ENCODE assay signal across 8 cellular contexts in the genomic region with DNA sequence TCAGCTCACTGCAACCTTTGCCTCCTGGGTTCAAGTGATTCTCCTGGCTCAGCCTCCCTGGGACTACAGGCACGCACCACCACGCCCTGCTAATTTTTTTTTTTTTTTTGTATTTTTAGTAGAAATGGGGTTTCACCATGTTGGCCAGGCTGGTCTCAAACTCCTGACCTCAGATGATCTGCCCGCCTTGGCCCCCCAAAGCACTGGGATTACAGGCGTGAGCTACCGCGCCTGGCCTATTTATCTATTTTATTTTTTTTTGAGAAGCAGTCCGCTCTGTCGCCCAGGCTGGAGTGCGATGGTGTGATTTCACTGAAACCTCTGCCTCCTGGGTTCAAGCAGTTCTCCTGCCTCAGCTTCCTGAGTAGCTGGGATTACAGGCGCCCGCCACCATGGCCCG. TPM values are rescaled to one million over a fixed set of nuclear protein-coding genes. Genes with fewer than 3 reads are reported as not detected.
DNase-seq lines count a peak whose midpoint lies in the region; ATAC-seq and TF ChIP-seq lines count a peak whose summit lies in the region.
"Not testable (repeated sequence)": the region's sequence is repeated elsewhere in the genome, so short reads cannot be mapped to it uniquely, and the experiment has no call there.

No MANE protein-coding gene starts in this region.

- H3K27me3 Mint-ChIP-seq in GM23338 (ENCODE audit: insufficient read depth, low read depth, poor library complexity); activated T-cell treated with anti-CD3 and anti-CD28 coated beads, Interleukin-2, amount 50 U/mL, for 72 hours (ENCODE audit: low read depth); natural killer cell treated with Interleukin-12 subunit alpha and Interleukin-12 subunit beta and Interleukin-15 and Interleukin-18, amount 100 ng/mL, for 72 hours; stimulated activated naive B cell treated with anti-CD40 and anti-IgM and Interleukin-4, amounts not matched to agents 10 μg/mL and 1 μg/mL and 100 μg/mL, for 72 hours: not testable (repeated sequence)

- not testable (repeated sequence) for H3K4me3 Mint-ChIP-seq in GM23338
- H3K4me3 Mint-ChIP-seq in activated T-cell treated with anti-CD3 and anti-CD28 coated beads, Interleukin-2, amount 50 U/mL, for 72 hours: peak overlapping the region; percentile 91 to 94
- H3K4me3 Mint-ChIP-seq in natural killer cell treated with Interleukin-12 subunit alpha and Interleukin-12 subunit beta and Interleukin-15 and Interleukin-18, amount 100 ng/mL, for 72 hours: peak overlapping the region; percentile 82
- peak overlapping the region; percentile 64 to 97 for H3K4me3 Mint-ChIP-seq in stimulated activated naive B cell treated with anti-CD40 and anti-IgM and Interleukin-4, amounts not matched to agents 10 μg/mL and 1 μg/mL and 100 μg/mL, for 72 hours

- H3K27me3 ChIP-seq in GM23338 (ENCODE audit: insufficient read depth); RWPE2 (ENCODE audit: insufficient read depth, poor library complexity, severe bottlenecking); hepatocyte: not testable (repeated sequence)

- H3K9me3 ChIP-seq in RWPE2 (ENCODE audit: severe bottlenecking); hepatocyte (ENCODE audit: low read depth): not testable (repeated sequence)

- peaks cover 74% of the 10 kb centered on the region for H3K79me2 ChIP-seq in GM23338 (replicated peaks; ENCODE audit: insufficient read depth)
- H3K79me2 ChIP-seq in hepatocyte: peaks cover 70% of the 10 kb centered on the region

- peak overlapping the region; percentile 73 for H3K4me2 ChIP-seq in GM23338
- peak overlapping the region; percentile 58 for H3K4me2 ChIP-seq in hepatocyte

- not testable (repeated sequence) for H3K4me3 ChIP-seq in GM23338; RWPE2 (ENCODE audit: severe bottlenecking); hepatocyte

- not testable (repeated sequence) for ATAC-seq in GM23338; RWPE2 (ENCODE audit: low read depth); activated T-cell treated with anti-CD3 and anti-CD28 coated beads, Interleukin-2, amount 50 U/mL, for 72 hours (replicated peaks in 1 of 2); natural killer cell treated with Interleukin-12 subunit alpha and Interleukin-12 subunit beta and Interleukin-15 and Interleukin-18, amount 100 ng/mL, for 72 hours; stimulated activated naive B cell treated with anti-CD40 and anti-IgM and Interleukin-4, amounts not matched to agents 10 μg/mL and 1 μg/mL and 100 μg/mL, for 72 hours (replicated peaks)

- not testable (repeated sequence) for H3K9me3 Mint-ChIP-seq in GM23338; activated T-cell treated with anti-CD3 and anti-CD28 coated beads, Interleukin-2, amount 50 U/mL, for 72 hours; natural killer cell treated with Interleukin-12 subunit alpha and Interleukin-12 subunit beta and Interleukin-15 and Interleukin-18, amount 100 ng/mL, for 72 hours; stimulated activated naive B cell treated with anti-CD40 and anti-IgM and Interleukin-4, amounts not matched to agents 10 μg/mL and 1 μg/mL and 100 μg/mL, for 72 hours

- H2AFZ ChIP-seq in GM23338, hepatocyte: not testable (repeated sequence)

- not testable (repeated sequence) for H3K36me3 ChIP-seq in GM23338 (ENCODE audit: insufficient read depth); RWPE2 (ENCODE audit: low read depth); hepatocyte (replicated peaks; ENCODE audit: insufficient read depth, low read depth)

- H3K36me3 Mint-ChIP-seq in GM23338 (ENCODE audit: low read depth); activated T-cell treated with anti-CD3 and anti-CD28 coated beads, Interleukin-2, amount 50 U/mL, for 72 hours (ENCODE audit: insufficient read depth in 2 of 2); natural killer cell treated with Interleukin-12 subunit alpha and Interleukin-12 subunit beta and Interleukin-15 and Interleukin-18, amount 100 ng/mL, for 72 hours: not testable (repeated sequence)
- peaks cover 15 to 20% of the 10 kb centered on the region in 2 donors for H3K36me3 Mint-ChIP-seq in stimulated activated naive B cell treated with anti-CD40 and anti-IgM and Interleukin-4, amounts not matched to agents 10 μg/mL and 1 μg/mL and 100 μg/mL, for 72 hours

- H3K27ac ChIP-seq in 22Rv1 (peak overlapping the region; percentile 98), GM23338 (ENCODE audit: low read depth) (peak overlapping the region; percentile 74), RWPE2 (ENCODE audit: poor library complexity, severe bottlenecking) (peak overlapping the region; percentile 49), cingulate gyrus (ENCODE audit: low read depth, low read length) (peak overlapping the region; percentile 90), hepatocyte (peak overlapping the region; percentile 88)

- H3K4me1 ChIP-seq in GM23338 (ENCODE audit: insufficient read depth): peaks cover 25% of the 10 kb centered on the region
- H3K4me1 ChIP-seq in RWPE2 (ENCODE audit: insufficient read depth, poor library complexity, severe bottlenecking): peaks cover 26% of the 10 kb centered on the region
- peaks cover 39% of the 10 kb centered on the region for H3K4me1 ChIP-seq in hepatocyte (ENCODE audit: insufficient read depth)

- peak overlapping the region; percentile 85; the same call in 1 of the 2 replicates for H3K27ac Mint-ChIP-seq in GM23338
- peak overlapping the region; percentile 97 for H3K27ac Mint-ChIP-seq in activated T-cell treated with anti-CD3 and anti-CD28 coated beads, Interleukin-2, amount 50 U/mL, for 72 hours
- H3K27ac Mint-ChIP-seq in natural killer cell treated with Interleukin-12 subunit alpha and Interleukin-12 subunit beta and Interleukin-15 and Interleukin-18, amount 100 ng/mL, for 72 hours: peak overlapping the region; percentile 85 to 86
- peak overlapping the region; percentile 85 for H3K27ac Mint-ChIP-seq in stimulated activated naive B cell treated with anti-CD40 and anti-IgM and Interleukin-4, amounts not matched to agents 10 μg/mL and 1 μg/mL and 100 μg/mL, for 72 hours

- H3K4me1 Mint-ChIP-seq in GM23338: peaks cover 33% of the 10 kb centered on the region
- peaks cover 49% of the 10 kb centered on the region for H3K4me1 Mint-ChIP-seq in activated T-cell treated with anti-CD3 and anti-CD28 coated beads, Interleukin-2, amount 50 U/mL, for 72 hours (ENCODE audit: low read depth)
- peaks cover 30 to 34% of the 10 kb centered on the region in 2 donors for H3K4me1 Mint-ChIP-seq in natural killer cell treated with Interleukin-12 subunit alpha and Interleukin-12 subunit beta and Interleukin-15 and Interleukin-18, amount 100 ng/mL, for 72 hours (ENCODE audit: low read depth in 2 of 2)
- H3K4me1 Mint-ChIP-seq in stimulated activated naive B cell treated with anti-CD40 and anti-IgM and Interleukin-4, amounts not matched to agents 10 μg/mL and 1 μg/mL and 100 μg/mL, for 72 hours: peaks cover 27 to 58% of the 10 kb centered on the region in 2 donors

- H4K20me1 ChIP-seq in GM23338 (replicated peaks; ENCODE audit: insufficient read depth); hepatocyte (ENCODE audit: insufficient read depth, poor library complexity, severe bottlenecking): not testable (repeated sequence)

- TF ChIP-seq CTCF in 22Rv1 (IDR thresholded peaks at IDR 0.05); GM23338 (conservative IDR thresholded peaks at IDR 0.05; ENCODE audit: low read depth in 2 of 2); RWPE2 (IDR thresholded peaks at IDR 0.05; ENCODE audit: poor library complexity, severe bottlenecking); hepatocyte (IDR thresholded peaks at IDR 0.05; ENCODE audit: poor library complexity): not testable (repeated sequence)

- 98% methylated on average over 10 of the region's 12 CpGs for WGBS in hepatocyte (ENCODE audit: low lambda C conversion rate, missing lambda C conversion rate)

- H3F3A ChIP-seq in GM23338 (replicated peaks; ENCODE audit: low read depth): not testable (repeated sequence)

- DNase-seq in GM23338 (ENCODE audit: low spot score); RWPE2 (ENCODE audit: low spot score); activated T-cell treated with anti-CD3 and anti-CD28 coated beads, Interleukin-2, amount 50 U/mL, for 72 hours; hepatocyte (ENCODE audit: low spot score); stimulated activated naive B cell treated with anti-CD40 and anti-IgM and Interleukin-4, amounts not matched to agents 10 μg/mL and 1 μg/mL and 100 μg/mL, for 72 hours: not testable (repeated sequence)
- peak; percentile 46 for DNase-seq in natural killer cell treated with Interleukin-12 subunit alpha and Interleukin-12 subunit beta and Interleukin-15 and Interleukin-18, amount 100 ng/mL, for 72 hours (ENCODE audit: low spot score)

- H3K9me2 ChIP-seq in GM23338 (ENCODE audit: insufficient read depth); hepatocyte (replicated peaks; ENCODE audit: insufficient read depth): not testable (repeated sequence)

RNA-seq across cellular contexts. Expression of gene SLC25A25, which starts 3.4 kb away (rescaled TPM):
- total RNA-seq in GM23338 (2014; rRNA removed; shearing (Covaris generic)): 21.2 and 27.0 TPM in 2 replicates
- polyA plus RNA-seq in GM23338 (2016; fragmentation: Nextera tagmentation; extraction: Ambion mirVana) (6.1 and 7.1 TPM in 2 replicates), hepatocyte (40.1 and 51.0 TPM in 2 replicates)
- total RNA-seq in activated T-cell treated with anti-CD3 and anti-CD28 coated beads, Interleukin-2, amount 50 U/mL, for 72 hours: 10 to 100 TPM in 1 of 2 donors, 1 to 10 TPM in 1; 9.7 to 11.2 TPM
- total RNA-seq in hepatocyte: 52.4 and 62.3 TPM in 2 replicates
- 10 to 100 TPM; 15.0 to 23.2 TPM for total RNA-seq in natural killer cell treated with Interleukin-12 subunit alpha and Interleukin-12 subunit beta and Interleukin-15 and Interleukin-18, amount 100 ng/mL, for 72 hours

RNA-seq across cellular contexts. Expression of gene NAIF1, which starts 4.4 kb away (rescaled TPM):
- total RNA-seq in GM23338 (2014; rRNA removed; shearing (Covaris generic)): 5.5 and 6.7 TPM in 2 replicates
- polyA plus RNA-seq in GM23338 (2016; fragmentation: Nextera tagmentation; extraction: Ambion mirVana): 4.0 and 4.9 TPM in 2 replicates
- 10 to 100 TPM; 11.9 to 17.9 TPM for total RNA-seq in activated T-cell treated with anti-CD3 and anti-CD28 coated beads, Interleukin-2, amount 50 U/mL, for 72 hours
- total RNA-seq in hepatocyte: 9.6 and 10.3 TPM in 2 replicates
- polyA plus RNA-seq in hepatocyte: 7.0 and 8.0 TPM in 2 replicates
- 10 to 100 TPM; 15.7 to 16.4 TPM for total RNA-seq in natural killer cell treated with Interleukin-12 subunit alpha and Interleukin-12 subunit beta and Interleukin-15 and Interleukin-18, amount 100 ng/mL, for 72 hours

RNA-seq across cellular contexts. Expression of gene PTGES2, which starts 56.1 kb away (rescaled TPM):
- 108 and 124 TPM in 2 replicates for total RNA-seq in GM23338 (2014; rRNA removed; shearing (Covaris generic))
- polyA plus RNA-seq in GM23338 (2016; fragmentation: Nextera tagmentation; extraction: Ambion mirVana) (56.3 and 59.7 TPM in 2 replicates), hepatocyte (68.1 and 81.7 TPM in 2 replicates)
- total RNA-seq in activated T-cell treated with anti-CD3 and anti-CD28 coated beads, Interleukin-2, amount 50 U/mL, for 72 hours: 10 to 100 TPM; 23.5 to 27.5 TPM
- total RNA-seq in hepatocyte: 29.4 and 36.5 TPM in 2 replicates
- 100 to 1,000 TPM in 1 of 2 donors, 10 to 100 TPM in 1; 56.8 to 110 TPM for total RNA-seq in natural killer cell treated with Interleukin-12 subunit alpha and Interleukin-12 subunit beta and Interleukin-15 and Interleukin-18, amount 100 ng/mL, for 72 hours
